In the genomic region with DNA sequence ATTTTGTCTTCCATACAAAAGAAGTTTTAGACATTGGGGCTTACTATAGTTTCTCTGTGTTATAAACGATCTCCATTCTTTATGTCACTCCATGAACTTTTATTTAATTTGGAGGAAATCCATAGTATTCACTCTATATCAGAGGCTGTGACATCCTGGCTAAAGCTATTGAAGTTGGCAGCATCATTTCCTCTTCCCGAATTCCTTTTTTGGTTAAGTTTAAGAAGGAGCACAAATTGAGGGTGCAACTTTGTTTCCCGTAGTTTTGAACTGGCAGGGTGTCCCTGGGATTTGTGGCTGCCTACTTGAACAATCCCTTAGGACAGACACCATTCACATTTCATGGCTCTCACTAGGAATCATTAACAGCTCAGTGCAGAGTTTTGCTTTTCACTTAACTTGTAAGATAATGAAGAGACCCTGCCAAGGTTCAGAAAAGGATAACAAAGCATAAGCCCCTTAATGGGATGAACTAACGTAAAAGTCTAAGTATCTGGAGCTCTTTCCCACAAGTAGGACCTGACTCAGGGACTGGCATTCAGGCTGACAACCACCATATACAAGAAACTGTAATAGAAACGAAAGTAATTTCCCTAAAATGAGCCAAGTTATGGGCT, we compare ENCODE assay signal across 21 cellular contexts. TPM values are rescaled to one million over a fixed set of nuclear protein-coding genes. Genes with fewer than 3 reads are reported as not detected.
DNase-seq lines count a peak whose midpoint lies in the region; ATAC-seq, FAIRE-seq and TF ChIP-seq lines count a peak whose summit lies in the region.
"Had no signal": no experiment of that assay in that cellular context is flagged by ENCODE, and none has a peak within 500 bp of the region (broad histone marks: within the 10 kb centered on the region; RNA-seq: fewer than 3 reads in every experiment).

No MANE protein-coding gene starts in this region.

- intact Hi-C loops in OCI-LY7 (cut with micrococcal nuclease; ENCODE audit: unreplicated experiment) (no loop called here), endothelial cell of umbilical vein (cut with micrococcal nuclease) (loop anchor here (1.0 kb wide), 2 partner anchors 8 to 9 kb away; no protein-coding TSS in a partner anchor)

- H3K27me3 Mint-ChIP-seq in activated naive CD4-positive, alpha-beta T cell treated with anti-CD3 and anti-CD28 coated beads, Interleukin-2, amount 50 U/mL, for 24 hours, result no peaks in the 10 kb centered on the region
- H3K27me3 Mint-ChIP-seq: activated CD4-positive, alpha-beta memory T cell treated with anti-CD3 and anti-CD28 coated beads, Interleukin-2, amount 10 ng/mL, durations not matched to agents 7 days and 5 days; CD4-positive, CD25-positive, alpha-beta regulatory T cell had no signal

- no peaks in the 10 kb centered on the region for H3K9me3 ChIP-seq in OCI-LY7 (ENCODE audit: low read length)
- H3K9me3 ChIP-seq in endothelial cell of umbilical vein (replicated peaks; ENCODE audit: control insufficient read depth, insufficient read depth, low read length), result no peaks in the 10 kb centered on the region
- H3K9me3 ChIP-seq: HAP-1, heart left ventricle, upper lobe of right lung had no signal

- H3K79me2 ChIP-seq in OCI-LY7 (ENCODE audit: insufficient read depth, low read depth, low read length) (no peaks in the 10 kb centered on the region), endothelial cell of umbilical vein (ENCODE audit: control insufficient read depth, insufficient read depth, low read length) (no peaks in the 10 kb centered on the region)

- H3K4me2 ChIP-seq in OCI-LY7 (ENCODE audit: low read length) (peak overlapping the region; percentile 61), endothelial cell of umbilical vein (ENCODE audit: insufficient read depth, low read length) (peak overlapping the region; percentile 90)

- BruUV-seq in OCI-LY7 (replicated peaks; lab: Mats Ljungman, UMichigan) (no TSS peak), endothelial cell of umbilical vein (replicated peaks; lab: Mats Ljungman, UMichigan) (TSS peak; percentile 95)

- TF ChIP-seq CTCF in OCI-LY7 (conservative IDR thresholded peaks at IDR 0.05; ENCODE audit: low read length), result no peak
- TF ChIP-seq CTCF in endothelial cell of umbilical vein (IDR thresholded peaks at IDR 0.05; ENCODE audit: extremely low read depth in 1 of 2, insufficient read depth in 1 of 2, low read depth in 1 of 2, low read length in 2 of 2), result no peak

- POLR2A ChIA-PET in OCI-LY7 (lab: Charles Lee), result interaction anchor here (0.5 to 3.0 kb wide), 7 partner anchors 17 to 225 kb away, joined by 3 to 14 read pairs (median 3); a partner anchor contains a TSS
- POLR2A ChIA-PET in endothelial cell of umbilical vein (lab: Charles Lee), result interaction anchor here (0.9 to 1.9 kb wide), 7 partner anchors 9 to 38 kb away, joined by 3 to 8 read pairs (median 3); no protein-coding TSS in a partner anchor

- peaks cover 4% of the 10 kb centered on the region for H3K9me3 Mint-ChIP-seq in activated naive CD4-positive, alpha-beta T cell treated with anti-CD3 and anti-CD28 coated beads, Interleukin-2, amount 50 U/mL, for 24 hours
- peaks cover 3 to 5% of the 10 kb centered on the region in 2 donors for H3K9me3 Mint-ChIP-seq in activated naive CD4-positive, alpha-beta T cell treated with anti-CD3 and anti-CD28 coated beads, Interleukin-2, amount 50 U/mL, for 72 hours
- H3K9me3 Mint-ChIP-seq in stimulated activated effector memory CD8-positive, alpha-beta T cell treated with anti-CD3 and anti-CD28 coated beads, Interleukin-12 subunit alpha, Interleukin-12 subunit beta, amount 100 ng/mL, for 72 hours, result no peaks in the 10 kb centered on the region
- H3K9me3 Mint-ChIP-seq: activated CD4-positive, alpha-beta memory T cell treated with anti-CD3 and anti-CD28 coated beads, Interleukin-2, amount 10 ng/mL, durations not matched to agents 7 days and 5 days; activated T-cell treated with anti-CD3 and anti-CD28 coated beads, Interleukin-2, amount 50 U/mL, for 4 hours; CD4-positive, CD25-positive, alpha-beta regulatory T cell had no signal

- no peak for DNase-seq in activated naive CD4-positive, alpha-beta T cell treated with anti-CD3 and anti-CD28 coated beads, Interleukin-2, amount 50 U/mL, for 72 hours (ENCODE audit: low spot score in 2 of 2)
- DNase-seq in OCI-LY7 (ENCODE audit: low spot score), result no peak
- peak; percentile 75 for DNase-seq in endothelial cell of umbilical vein (ENCODE audit: low read depth, low spot score)
- DNase-seq in stimulated activated effector memory CD8-positive, alpha-beta T cell treated with anti-CD3 and anti-CD28 coated beads, Interleukin-12 subunit alpha, Interleukin-12 subunit beta, amount 100 ng/mL, for 72 hours (ENCODE audit: low spot score in 2 of 2), result no peak
- DNase-seq in epidermal melanocyte (ENCODE audit: insufficient read length, low spot score), result no peak
- no peak for DNase-seq in SHP77 treated with DMSO at 0.1 percent for 48 hours (lab: John Stamatoyannopoulos, UW)
- DNase-seq in NOMO-1 treated with dmso at 0.1 percent for 144 hours (lab: John Stamatoyannopoulos, UW; ENCODE audit: unreplicated experiment), result no peak
- DNase-seq: activated CD4-positive, alpha-beta memory T cell treated with anti-CD3 and anti-CD28 coated beads, Interleukin-2, amount 10 ng/mL, durations not matched to agents 7 days and 5 days; activated T-cell treated with anti-CD3 and anti-CD28 coated beads, Interleukin-2, amount 50 U/mL, for 4 hours; caudate nucleus; CD4-positive, CD25-positive, alpha-beta regulatory T cell; DMS79; effector CD4-positive, alpha-beta T cell; heart left ventricle; NCI-H187 treated with DMSO at 0.1 percent for 48 hours; stimulated activated CD4-positive, alpha-beta T cell treated with anti-CD3 and anti-CD28 coated beads, Interleukin-12 subunit alpha, Interleukin-12 subunit beta, amount 100 ng/mL, for 4 hours; upper lobe of right lung had no signal

- ATAC-seq in activated naive CD4-positive, alpha-beta T cell treated with anti-CD3 and anti-CD28 coated beads, Interleukin-2, amount 50 U/mL, for 72 hours, result no peak
- ATAC-seq in stimulated activated effector memory CD8-positive, alpha-beta T cell treated with anti-CD3 and anti-CD28 coated beads, Interleukin-12 subunit alpha, Interleukin-12 subunit beta, amount 100 ng/mL, for 72 hours, result no peak
- ATAC-seq: activated T-cell treated with anti-CD3 and anti-CD28 coated beads, Interleukin-2, amount 50 U/mL, for 4 hours; upper lobe of right lung had no signal

- no peak for TF ChIP-seq POLR2A in endothelial cell of umbilical vein (IDR thresholded peaks at IDR 0.05; ENCODE audit: low read depth, low read length)

- H3K4me3 ChIP-seq in OCI-LY7 (ENCODE audit: low read depth, low read length, poor library complexity, severe bottlenecking), result peak overlapping the region; percentile 37
- peak overlapping the region in 1 of 3 experiments; percentile 11 for H3K4me3 ChIP-seq in endothelial cell of umbilical vein (replicated peaks in 1 of 3; ENCODE audit: insufficient read depth in 1 of 3, low read depth in 1 of 3, low read length in 3 of 3)
- H3K4me3 ChIP-seq: HAP-1, heart left ventricle, lung, upper lobe of right lung had no signal

- H3K9me2 ChIP-seq in OCI-LY7 (ENCODE audit: insufficient read depth, low read length), result no peaks in the 10 kb centered on the region

- peak overlapping the region; percentile 49 for H3K4me3 Mint-ChIP-seq in activated naive CD4-positive, alpha-beta T cell treated with anti-CD3 and anti-CD28 coated beads, Interleukin-2, amount 50 U/mL, for 24 hours
- H3K4me3 Mint-ChIP-seq in stimulated activated effector memory CD8-positive, alpha-beta T cell treated with anti-CD3 and anti-CD28 coated beads, Interleukin-12 subunit alpha, Interleukin-12 subunit beta, amount 100 ng/mL, for 72 hours, result peak overlapping the region; percentile 50
- H3K4me3 Mint-ChIP-seq: activated CD4-positive, alpha-beta memory T cell treated with anti-CD3 and anti-CD28 coated beads, Interleukin-2, amount 10 ng/mL, durations not matched to agents 7 days and 5 days; activated T-cell treated with anti-CD3 and anti-CD28 coated beads, Interleukin-2, amount 50 U/mL, for 4 hours; CD4-positive, CD25-positive, alpha-beta regulatory T cell had no signal

- H3K36me3 ChIP-seq in OCI-LY7 (ENCODE audit: insufficient read depth, low read length) (no peaks in the 10 kb centered on the region), endothelial cell of umbilical vein (ENCODE audit: control insufficient read depth in 2 of 2, extremely low read depth in 1 of 2, insufficient read depth in 2 of 2, low read length in 2 of 2) (no peaks in the 10 kb centered on the region)
- H3K36me3 ChIP-seq: HAP-1, heart left ventricle, upper lobe of right lung had no signal

- H3K4me1 ChIP-seq in OCI-LY7 (ENCODE audit: insufficient read depth, low read length, poor library complexity, severe bottlenecking) (peaks cover 59% of the 10 kb centered on the region), endothelial cell of umbilical vein (ENCODE audit: control insufficient read depth, extremely low read depth, insufficient read depth, low read length) (peaks cover 20% of the 10 kb centered on the region)
- H3K4me1 ChIP-seq: upper lobe of right lung had no signal

- H3K9ac ChIP-seq in endothelial cell of umbilical vein (replicated peaks; ENCODE audit: extremely low read depth, insufficient read depth, low read length), result peak overlapping the region; percentile 52

- H2AFZ ChIP-seq in OCI-LY7 (ENCODE audit: low read length) (peak overlapping the region; percentile 2; the same call in 1 of the 2 replicates), endothelial cell of umbilical vein (ENCODE audit: low read depth, low read length) (peak overlapping the region; percentile 88)

- peaks cover 61% of the 10 kb centered on the region for H3K4me1 Mint-ChIP-seq in activated naive CD4-positive, alpha-beta T cell treated with anti-CD3 and anti-CD28 coated beads, Interleukin-2, amount 50 U/mL, for 24 hours
- peaks cover 37% of the 10 kb centered on the region for H3K4me1 Mint-ChIP-seq in stimulated activated effector memory CD8-positive, alpha-beta T cell treated with anti-CD3 and anti-CD28 coated beads, Interleukin-12 subunit alpha, Interleukin-12 subunit beta, amount 100 ng/mL, for 72 hours

- H3K27me3 ChIP-seq in endothelial cell of umbilical vein (ENCODE audit: control insufficient read depth in 2 of 2, insufficient read depth in 2 of 2, low read length in 2 of 2), result no peaks in the 10 kb centered on the region
- H3K27me3 ChIP-seq: heart left ventricle, upper lobe of right lung had no signal

- peak; percentile 78 for FAIRE-seq in endothelial cell of umbilical vein (lab: Jason Lieb, UNC)

- no peaks in the 10 kb centered on the region; the same call in 1 of the 2 replicates for H4K20me1 ChIP-seq in OCI-LY7 (ENCODE audit: insufficient read depth, low read length)
- H4K20me1 ChIP-seq in endothelial cell of umbilical vein (replicated peaks; ENCODE audit: control insufficient read depth, extremely low read depth, insufficient read depth, low read length), result no peaks in the 10 kb centered on the region

- H3K9me1 ChIP-seq in endothelial cell of umbilical vein (replicated peaks; ENCODE audit: control insufficient read depth, extremely low read depth, insufficient read depth, low read length), result no peaks in the 10 kb centered on the region

- H3K27ac ChIP-seq in OCI-LY7 (ENCODE audit: low read depth, low read length, poor library complexity, severe bottlenecking) (no peak overlapping the region), endothelial cell of umbilical vein (ENCODE audit: insufficient read depth, low read depth, low read length) (peak overlapping the region; percentile 88)
- H3K27ac ChIP-seq: upper lobe of right lung had no signal

- H3K36me3 Mint-ChIP-seq in activated naive CD4-positive, alpha-beta T cell treated with anti-CD3 and anti-CD28 coated beads, Interleukin-2, amount 50 U/mL, for 24 hours, result no peaks in the 10 kb centered on the region
- H3K36me3 Mint-ChIP-seq in activated naive CD4-positive, alpha-beta T cell treated with anti-CD3 and anti-CD28 coated beads, Interleukin-2, amount 50 U/mL, for 72 hours, result no peaks in the 10 kb centered on the region
- no peaks in the 10 kb centered on the region for H3K36me3 Mint-ChIP-seq in stimulated activated effector memory CD8-positive, alpha-beta T cell treated with anti-CD3 and anti-CD28 coated beads, Interleukin-12 subunit alpha, Interleukin-12 subunit beta, amount 100 ng/mL, for 72 hours
- H3K36me3 Mint-ChIP-seq: CD4-positive, CD25-positive, alpha-beta regulatory T cell had no signal

- peak overlapping the region; percentile 49 for H3K27ac Mint-ChIP-seq in activated naive CD4-positive, alpha-beta T cell treated with anti-CD3 and anti-CD28 coated beads, Interleukin-2, amount 50 U/mL, for 24 hours
- H3K27ac Mint-ChIP-seq in activated naive CD4-positive, alpha-beta T cell treated with anti-CD3 and anti-CD28 coated beads, Interleukin-2, amount 50 U/mL, for 72 hours, result peak overlapping the region in 1 of 2 donors; percentile 35
- H3K27ac Mint-ChIP-seq in stimulated activated effector memory CD8-positive, alpha-beta T cell treated with anti-CD3 and anti-CD28 coated beads, Interleukin-12 subunit alpha, Interleukin-12 subunit beta, amount 100 ng/mL, for 72 hours, result peak overlapping the region; percentile 32
- H3K27ac Mint-ChIP-seq: CD4-positive, CD25-positive, alpha-beta regulatory T cell had no signal

- CTCF ChIA-PET in OCI-LY7 (lab: Charles Lee; ENCODE audit: unreplicated experiment), result no interaction called here
- CTCF ChIA-PET in endothelial cell of umbilical vein (lab: Charles Lee), result interaction anchor here (0.9 to 3.7 kb wide), 8 partner anchors 10 to 382 kb away, joined by 3 to 31 read pairs (median 4); no protein-coding TSS in a partner anchor

- dilution Hi-C loops in endothelial cell of umbilical vein (cut with MboI; ENCODE audit: extremely low pct_ligation_motif_present, low sequenced_read_pairs), result no loop called here

RNA-seq across cellular contexts. Expression of a gene that starts 13.9 kb away (rescaled TPM):
- 100 to 1,000 TPM; 125 to 221 TPM for total RNA-seq in activated naive CD4-positive, alpha-beta T cell treated with anti-CD3 and anti-CD28 coated beads, Interleukin-2, amount 50 U/mL, for 72 hours
- 0.41 and 1.1 TPM in 2 replicates for total RNA-seq in OCI-LY7 (2014; rRNA removed; shearing (Covaris generic))
- 0.13 TPM in 1 of 2 replicates, not detected in the other for total RNA-seq in OCI-LY7 (2022)
- 137 and 138 TPM in 2 replicates for total RNA-seq in endothelial cell of umbilical vein
- 346 and 387 TPM in 2 replicates for polyA plus RNA-seq in endothelial cell of umbilical vein
- 206 and 215 TPM in 2 replicates for polyA plus RNA-seq in endothelial cell of umbilical vein (2011; cell fraction: cytosol; rRNA removed)
- 219 and 225 TPM in 2 replicates for polyA plus RNA-seq in endothelial cell of umbilical vein (2011; cell fraction: nucleus; rRNA removed)
- polyA plus RNA-seq in endothelial cell of umbilical vein (2012), result 130 and 148 TPM in 2 replicates
- 433 and 446 TPM in 2 replicates for polyA minus RNA-seq in endothelial cell of umbilical vein
- not detected for polyA minus RNA-seq in endothelial cell of umbilical vein (2011; cell fraction: cytosol; rRNA and poly(A)+ RNA removed)
- 363 and 384 TPM in 2 replicates for polyA minus RNA-seq in endothelial cell of umbilical vein (2011; cell fraction: nucleus; rRNA and poly(A)+ RNA removed)
- polyA plus RNA-seq: neural cell had no signal

Comparison
In these comparisons a context has a peak if more than half of its experiments do, and no peak if none do; other contexts are left out.
1. RNA of a gene that starts 13.9 kb away (total RNA-seq): 125 to 221 TPM in activated naive CD4-positive, alpha-beta T cell treated with anti-CD3 and anti-CD28 coated beads, Interleukin-2, amount 50 U/mL, for 72 hours and 137 to 138 TPM in endothelial cell of umbilical vein; 0.13 to 1.1 TPM in OCI-LY7; every median in the first group is over 10 times any median in the second.